Comparison of ENCODE assay signal across 10 cellular contexts in genomic region chr9:98867434-98868168, GRCh38.
A peak's percentile ranks its signal among the peaks of the same experiment; 100 is the strongest.
DNase-seq lines count a peak whose midpoint lies in the region; ATAC-seq, FAIRE-seq and TF ChIP-seq lines count a peak whose summit lies in the region.
"Had no signal": no experiment of that assay in that cellular context is flagged by ENCODE, and none has a peak within 500 bp of the region (broad histone marks: within the 10 kb centered on the region; RNA-seq: fewer than 3 reads in every experiment).

No MANE protein-coding gene starts in this region.

- H3K9me3 ChIP-seq in right cardiac atrium (ENCODE audit: control insufficient read depth, low read length) (no peaks in the 10 kb centered on the region), thyroid gland (no peaks in the 10 kb centered on the region)

- H3K27me3 ChIP-seq in right cardiac atrium (ENCODE audit: control insufficient read depth, insufficient read depth): no peaks in the 10 kb centered on the region
- no peaks in the 10 kb centered on the region for H3K27me3 ChIP-seq in thyroid gland
- H3K27me3 ChIP-seq: cardiac muscle cell had no signal

- peak; percentile 92 to 95 for ATAC-seq in right cardiac atrium
- ATAC-seq in GM18870 (IDR thresholded peaks at IDR 0.05; ENCODE audit: unreplicated experiment): no peak

- intact Hi-C loops in right cardiac atrium (cut with DNase I): loop anchor here in 1 of 4 donors (10.0 kb wide), 1 partner anchor 77 kb away; the partner anchor contains the start of gene COL15A1
- intact Hi-C loops in thyroid gland (cut with DNase I): no loop called here

- no peak for FAIRE-seq in GM12892 (lab: Jason Lieb, UNC)

- peak; percentile 13 for DNase-seq in DMS 273 (lab: John Stamatoyannopoulos, UW; ENCODE audit: unreplicated experiment)
- DNase-seq in DMS 273 treated with DMSO at 0.1 percent for 48 hours (lab: John Stamatoyannopoulos, UW): no peak
- peak; percentile 79 for DNase-seq in UCSD-AML1 (lab: John Stamatoyannopoulos, UW; ENCODE audit: unreplicated experiment)
- peak; percentile 87 to 93 (median 90) for DNase-seq in right cardiac atrium
- peak; percentile 17 to 29 for DNase-seq in thyroid gland
- DNase-seq in GM12892 (ENCODE audit: insufficient read length): no peak
- no peak for DNase-seq in NCI-H128 (lab: John Stamatoyannopoulos, UW; ENCODE audit: unreplicated experiment)

- H3K4me1 ChIP-seq in right cardiac atrium (ENCODE audit: control insufficient read depth, insufficient read depth, low read length) (peaks cover 16% of the 10 kb centered on the region), thyroid gland (peaks cover 0 to 25% of the 10 kb centered on the region in 2 donors)

- H3K36me3 ChIP-seq in thyroid gland: no peaks in the 10 kb centered on the region
- H3K36me3 ChIP-seq: cardiac muscle cell had no signal

- H3K4me3 ChIP-seq in right cardiac atrium (ENCODE audit: low read length): no peak overlapping the region
- H3K4me3 ChIP-seq in thyroid gland (replicated peaks in 1 of 3): no peak overlapping the region
- H3K4me3 ChIP-seq: cardiac muscle cell had no signal

- WGBS in right cardiac atrium: 33% methylated on average over 4 of the region's 4 CpGs
- 73 to 78% methylated on average over 4 of the region's 4 CpGs for WGBS in thyroid gland, 2 donors

- TF ChIP-seq CTCF in thyroid gland (IDR thresholded peaks at IDR 0.05): no peak

- H3K27ac ChIP-seq in right cardiac atrium (ENCODE audit: low read length) (peak overlapping the region; percentile 77), thyroid gland (peak overlapping the region in 2 of 3 donors; percentile 48 to 58)
- H3K27ac ChIP-seq: 22Rv1, cardiac muscle cell had no signal

- no peak for TF ChIP-seq POLR2A in thyroid gland (IDR thresholded peaks at IDR 0.05)
- no peak for TF ChIP-seq POLR2A in GM12892 (IDR thresholded peaks at IDR 0.05; ENCODE audit: low read depth, low read length)

Comparison
In these comparisons a context has a peak if more than half of its experiments do, and no peak if none do; other contexts are left out.
1. DNase-seq: peak in DMS 273 (single experiment), UCSD-AML1 (single experiment), right cardiac atrium (3 of 3) and thyroid gland (2 of 2); none in DMS 273 treated with DMSO at 0.1 percent for 48 hours (single experiment), GM12892 (single experiment) and NCI-H128 (single experiment).